28 cellular contexts compared by ENCODE assay signal in the genomic region with DNA sequence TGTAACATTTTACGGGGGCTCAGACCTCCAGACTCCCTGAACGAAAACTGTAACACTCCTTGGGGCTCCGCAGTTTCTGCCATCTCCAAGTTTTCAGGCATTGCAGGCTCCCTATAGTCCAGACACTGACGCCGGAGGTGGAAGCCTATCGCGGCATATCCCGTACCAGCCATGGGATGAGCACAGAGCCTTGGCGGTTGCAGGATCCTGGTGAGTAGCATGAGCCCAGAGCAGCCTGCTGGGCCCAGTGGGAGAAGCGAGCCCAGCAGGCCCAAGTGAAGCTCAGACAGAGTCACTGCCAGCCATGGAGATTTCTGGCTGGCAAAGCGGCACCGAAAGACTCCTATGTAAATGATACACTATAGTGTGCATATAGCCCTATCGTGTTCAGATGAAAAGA.
"Had no signal": no experiment of that assay in that cellular context is flagged by ENCODE, and none has a peak within 500 bp of the region (broad histone marks: within the 10 kb centered on the region; RNA-seq: fewer than 3 reads in every experiment).

No MANE protein-coding gene starts in this region.

- H2AFZ ChIP-seq: hepatocyte, neural progenitor cell, parathyroid adenoma had no signal

- H3K9ac ChIP-seq: neural progenitor cell, parathyroid adenoma had no signal

- H3K4me1 Mint-ChIP-seq: mesothelial cell of epicardium; naive B cell; natural killer cell; nephron progenitor cell; neural progenitor cell; stimulated activated naive B cell treated with anti-CD40 and anti-IgM and Interleukin-4, amounts not matched to agents 10 μg/mL and 1 μg/mL and 100 μg/mL, for 72 hours had no signal

- H3K4me1 ChIP-seq: neural progenitor cell, parathyroid adenoma, right atrium auricular region, right lobe of liver, stomach, testis, thyroid gland, transverse colon, uterus had no signal

- H3K36me3 Mint-ChIP-seq: mesothelial cell of epicardium; naive B cell; natural killer cell; neural progenitor cell; stimulated activated naive B cell treated with anti-CD40 and anti-IgM and Interleukin-4, amounts not matched to agents 10 μg/mL and 1 μg/mL and 100 μg/mL, for 72 hours had no signal

- H3K9me3 ChIP-seq: neutrophil, right atrium auricular region, right lobe of liver, testis, thyroid gland, transverse colon, uterus had no signal

- H3K27ac ChIP-seq: hepatocyte, neural progenitor cell, neutrophil, parathyroid adenoma, right atrium auricular region, right lobe of liver, stomach, testis, thyroid gland, transverse colon, uterus had no signal

- H3K4me3 Mint-ChIP-seq: mesothelial cell of epicardium; naive B cell; natural killer cell; nephron progenitor cell; neural progenitor cell; stimulated activated naive B cell treated with anti-CD40 and anti-IgM and Interleukin-4, amounts not matched to agents 10 μg/mL and 1 μg/mL and 100 μg/mL, for 72 hours had no signal

- H3K4me3 ChIP-seq: hepatocyte, lung, neural progenitor cell, right atrium auricular region, right lobe of liver, smooth muscle cell, stomach, thyroid gland, transverse colon, uterus had no signal

- ATAC-seq: left ventricle myocardium superior; natural killer cell; right lobe of liver; stimulated activated naive B cell treated with anti-CD40 and anti-IgM and Interleukin-4, amounts not matched to agents 10 μg/mL and 1 μg/mL and 100 μg/mL, for 72 hours; stimulated activated naive CD8-positive, alpha-beta T cell treated with anti-CD3 and anti-CD28 coated beads, Interleukin-15, Interleukin-2, amounts not matched to agents 100 U/mL and 50 U/mL, for 24 hours had no signal

- H3K27ac Mint-ChIP-seq: mesothelial cell of epicardium; naive B cell; natural killer cell; nephron progenitor cell; neural progenitor cell; progenitor cell of endocrine pancreas; stimulated activated naive B cell treated with anti-CD40 and anti-IgM and Interleukin-4, amounts not matched to agents 10 μg/mL and 1 μg/mL and 100 μg/mL, for 72 hours had no signal

- DNase-seq: islet precursor cell; left ventricle myocardium superior; mesendoderm; naive B cell; natural killer cell; nephron progenitor cell; occipital lobe; right lobe of liver; stimulated activated CD4-positive, alpha-beta T cell treated with anti-CD3 and anti-CD28 coated beads, Interleukin-12 subunit alpha, Interleukin-12 subunit beta, amount 100 ng/mL, for 4 hours; stimulated activated CD4-positive, alpha-beta T cell treated with anti-CD3 and anti-CD28 coated beads, Interleukin-15, amount 100 ng/mL, for 24 hours; stimulated activated CD4-positive, alpha-beta T cell treated with anti-CD3 and anti-CD28 coated beads, Interleukin-2, amount 100 ng/mL, for 24 hours; stimulated activated CD4-positive, alpha-beta T cell treated with anti-CD3 and anti-CD28 coated beads, Interleukin-4, amount 100 ng/mL, for 1 hour; stimulated activated naive B cell treated with anti-CD40 and anti-IgM and Interleukin-4, amounts not matched to agents 10 μg/mL and 1 μg/mL and 100 μg/mL, for 72 hours; stimulated activated naive CD8-positive, alpha-beta T cell treated with anti-CD3 and anti-CD28 coated beads, Interleukin-15, Interleukin-2, amounts not matched to agents 100 U/mL and 50 U/mL, for 24 hours; stomach; testis; thyroid gland; transverse colon; uterus had no signal

- H3K9me3 Mint-ChIP-seq: mesothelial cell of epicardium had no signal

- H3K79me2 ChIP-seq: hepatocyte, parathyroid adenoma had no signal

- H3K27me3 ChIP-seq: hepatocyte, neural progenitor cell, neutrophil, right atrium auricular region, right lobe of liver, stomach, testis, thyroid gland, transverse colon, uterus had no signal

- H3K36me3 ChIP-seq: neural progenitor cell, neutrophil, right atrium auricular region, right lobe of liver, stomach, thyroid gland, transverse colon, uterus had no signal

- H3K27me3 Mint-ChIP-seq: naive B cell; progenitor cell of endocrine pancreas; stimulated activated naive B cell treated with anti-CD40 and anti-IgM and Interleukin-4, amounts not matched to agents 10 μg/mL and 1 μg/mL and 100 μg/mL, for 72 hours had no signal

- H3K4me2 ChIP-seq: hepatocyte, neural progenitor cell, smooth muscle cell had no signal
